Comparison of ENCODE assay signal across 15 cellular contexts in genomic region chr9:18756712-18757125, GRCh38.
DNase-seq lines count a peak whose midpoint lies in the region; ATAC-seq and FAIRE-seq lines count a peak whose summit lies in the region.
"Had no signal": no experiment of that assay in that cellular context is flagged by ENCODE, and none has a peak within 500 bp of the region (broad histone marks: within the 10 kb centered on the region; RNA-seq: fewer than 3 reads in every experiment).

No MANE protein-coding gene starts in this region.

- H3K36me3 Mint-ChIP-seq in activated CD4-positive, alpha-beta T cell treated with anti-CD3 and anti-CD28 coated beads, Interleukin-2, amount 10 ng/mL, durations not matched to agents 24 days and 14 days (ENCODE audit: low read depth): no peaks in the 10 kb centered on the region

- no peaks in the 10 kb centered on the region for H3K9me3 Mint-ChIP-seq in activated CD4-positive, alpha-beta T cell treated with anti-CD3 and anti-CD28 coated beads, Interleukin-2, amount 10 ng/mL, durations not matched to agents 24 days and 14 days
- H3K9me3 Mint-ChIP-seq: activated T-helper 17 cell treated with anti-CD3 and anti-CD28 coated beads, Interleukin-2, amount 50 U/mL, for 72 hours had no signal

- peak; percentile 4 for FAIRE-seq in endometrium (lab: Jason Lieb, UNC)
- FAIRE-seq: astrocyte had no signal

- no peaks in the 10 kb centered on the region for H3K4me1 Mint-ChIP-seq in activated CD4-positive, alpha-beta T cell treated with anti-CD3 and anti-CD28 coated beads, Interleukin-2, amount 10 ng/mL, durations not matched to agents 24 days and 14 days
- H3K4me1 Mint-ChIP-seq: activated T-helper 17 cell treated with anti-CD3 and anti-CD28 coated beads, Interleukin-2, amount 50 U/mL, for 72 hours had no signal

- intact Hi-C loops in activated CD4-positive, alpha-beta T cell treated with anti-CD3 and anti-CD28 coated beads, Interleukin-2, amount 10 ng/mL, durations not matched to agents 24 days and 14 days (cut with micrococcal nuclease): no loop called here

- no peak overlapping the region for H3K27ac Mint-ChIP-seq in activated CD4-positive, alpha-beta T cell treated with anti-CD3 and anti-CD28 coated beads, Interleukin-2, amount 10 ng/mL, durations not matched to agents 24 days and 14 days
- H3K27ac Mint-ChIP-seq: activated T-helper 17 cell treated with anti-CD3 and anti-CD28 coated beads, Interleukin-2, amount 50 U/mL, for 72 hours had no signal

- H3K27me3 Mint-ChIP-seq in activated CD4-positive, alpha-beta T cell treated with anti-CD3 and anti-CD28 coated beads, Interleukin-2, amount 10 ng/mL, durations not matched to agents 24 days and 14 days: no peaks in the 10 kb centered on the region

- ATAC-seq in GM18858 (IDR thresholded peaks at IDR 0.05; ENCODE audit: unreplicated experiment) (peak; percentile 43), GM21723 (IDR thresholded peaks at IDR 0.05; ENCODE audit: unreplicated experiment) (peak; percentile 74), HG03558 (IDR thresholded peaks at IDR 0.05; ENCODE audit: extremely low read depth, unreplicated experiment) (peak; percentile 50), GM18873 (IDR thresholded peaks at IDR 0.05; ENCODE audit: low FRiP score, unreplicated experiment) (no peak)
- ATAC-seq: activated T-helper 17 cell treated with anti-CD3 and anti-CD28 coated beads, Interleukin-2, amount 50 U/mL, for 72 hours had no signal

- no peak for DNase-seq in KG1 (lab: John Stamatoyannopoulos, UW)
- DNase-seq in NCI-H82 treated with DMSO at 0.1 percent for 48 hours (lab: John Stamatoyannopoulos, UW; ENCODE audit: unreplicated experiment): no peak
- DNase-seq in activated CD4-positive, alpha-beta T cell treated with anti-CD3 and anti-CD28 coated beads, Interleukin-2, amount 10 ng/mL, durations not matched to agents 24 days and 14 days: no peak
- DNase-seq: activated CD4-positive, alpha-beta T cell treated with anti-CD3 and anti-CD28 coated beads, Interleukin-2, amount 50 U/mL, for 48 hours; NCI-H1048; NCI-H526 treated with DMSO at 0.1 percent for 48 hours; nucleus accumbens; T-helper 9 cell had no signal

- no peak overlapping the region for H3K4me3 Mint-ChIP-seq in activated CD4-positive, alpha-beta T cell treated with anti-CD3 and anti-CD28 coated beads, Interleukin-2, amount 10 ng/mL, durations not matched to agents 24 days and 14 days
- H3K4me3 Mint-ChIP-seq: activated T-helper 17 cell treated with anti-CD3 and anti-CD28 coated beads, Interleukin-2, amount 50 U/mL, for 72 hours had no signal
